ENCODE assay signal across 15 cellular contexts in the genomic region with DNA sequence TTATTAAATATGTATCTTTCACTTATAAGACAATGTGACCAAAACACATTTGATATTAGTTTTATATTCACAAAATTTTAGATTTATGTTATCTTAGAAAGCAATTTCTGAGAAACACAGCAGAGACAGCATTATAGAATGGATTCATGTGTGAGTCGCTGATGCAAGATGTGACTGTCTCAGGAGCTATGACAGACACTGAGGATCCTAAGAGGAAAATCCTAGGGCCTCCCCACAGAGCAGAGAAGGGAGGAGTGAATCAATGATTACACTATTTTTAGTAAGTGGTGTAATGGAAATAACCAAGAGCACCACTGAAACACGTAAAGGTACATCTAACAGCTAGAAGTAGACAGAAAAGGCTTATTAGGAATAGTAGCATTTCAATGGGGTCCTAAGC.
"Had no signal": no experiment of that assay in that cellular context is flagged by ENCODE, and none has a peak within 500 bp of the region (broad histone marks: within the 10 kb centered on the region; RNA-seq: fewer than 3 reads in every experiment).

No MANE protein-coding gene starts in this region.

- H2AFZ ChIP-seq: hepatocyte had no signal

- H3K4me1 ChIP-seq: esophagus squamous epithelium, testis, tibial nerve had no signal

- ATAC-seq: naive thymus-derived CD8-positive, alpha-beta T cell; right cardiac atrium; stimulated activated memory B cell treated with anti-CD40 and anti-IgM and Interleukin-4, amounts not matched to agents 10 μg/mL and 1 μg/mL and 100 μg/mL, for 72 hours had no signal

- H3K4me3 ChIP-seq: coronary artery, dorsolateral prefrontal cortex, esophagus squamous epithelium, hepatocyte, ovary, testis, tibial nerve had no signal

- H3K27ac ChIP-seq: coronary artery, dorsolateral prefrontal cortex, epithelial cell of prostate, esophagus squamous epithelium, hepatocyte, ovary, testis, tibial nerve had no signal

- H3K27me3 ChIP-seq: dorsolateral prefrontal cortex, esophagus squamous epithelium, hepatocyte, ovary, testis, tibial nerve had no signal

- H3K9me3 ChIP-seq: esophagus squamous epithelium, ovary, testis, tibial nerve had no signal

- DNase-seq: dorsolateral prefrontal cortex; effector CD8-positive, alpha-beta T cell; esophagus squamous epithelium; kidney; naive thymus-derived CD8-positive, alpha-beta T cell; ovary; right cardiac atrium; stimulated activated CD4-positive, alpha-beta T cell treated with anti-CD3 and anti-CD28 coated beads, Interleukin-4, amount 100 ng/mL, for 24 hours; testis had no signal

- FAIRE-seq: endometrium, kidney had no signal

- H3K79me2 ChIP-seq: hepatocyte had no signal

- H3K4me2 ChIP-seq: hepatocyte had no signal

- H3K36me3 ChIP-seq: esophagus squamous epithelium, ovary, tibial nerve had no signal
